Comparison of ENCODE assay signal across 14 cellular contexts in genomic region chr2:194566907-194567660, GRCh38.
DNase-seq lines count a peak whose midpoint lies in the region; ATAC-seq lines count a peak whose summit lies in the region.
"Had no signal": no experiment of that assay in that cellular context is flagged by ENCODE, and none has a peak within 500 bp of the region (broad histone marks: within the 10 kb centered on the region; RNA-seq: fewer than 3 reads in every experiment).

No MANE protein-coding gene starts in this region.

- no peak for DNase-seq in stimulated activated CD4-positive, alpha-beta T cell treated with anti-CD3 and anti-CD28 coated beads, Interleukin-4, amount 100 ng/mL, for 24 hours
- DNase-seq in HCEC 1CT (no peak), NCI-H1930 (lab: John Stamatoyannopoulos, UW) (no peak)
- DNase-seq: activated CD4-positive, CD25-positive, alpha-beta regulatory T cell treated with anti-CD3 and anti-CD28 coated beads, Interleukin-2, amount 50 U/mL, for 72 hours; activated T-cell treated with anti-CD3 and anti-CD28 coated beads, Interleukin-2, amount 50 U/mL, for 24 hours; foreskin keratinocyte; mucosa of descending colon; stimulated activated CD8-positive, alpha-beta memory T cell treated with anti-CD3 and anti-CD28 coated beads, Interleukin-4, amount 100 ng/mL, for 48 hours had no signal

- peak; percentile 90 for ATAC-seq in GM18511 (IDR thresholded peaks at IDR 0.05; ENCODE audit: unreplicated experiment)
- peak; percentile 87 for ATAC-seq in GM19467 (IDR thresholded peaks at IDR 0.05; ENCODE audit: unreplicated experiment)
- peak; percentile 89 for ATAC-seq in HG02763 (IDR thresholded peaks at IDR 0.05; ENCODE audit: unreplicated experiment)
- ATAC-seq in HG03354 (IDR thresholded peaks at IDR 0.05; ENCODE audit: poor library complexity, severe bottlenecking, unreplicated experiment): peak; percentile 93
- ATAC-seq in GM19455 (IDR thresholded peaks at IDR 0.05; ENCODE audit: unreplicated experiment): no peak
- ATAC-seq: foreskin keratinocyte, K562, mucosa of descending colon had no signal
